Comparison of ENCODE assay signal across 22 cellular contexts in the genomic region with DNA sequence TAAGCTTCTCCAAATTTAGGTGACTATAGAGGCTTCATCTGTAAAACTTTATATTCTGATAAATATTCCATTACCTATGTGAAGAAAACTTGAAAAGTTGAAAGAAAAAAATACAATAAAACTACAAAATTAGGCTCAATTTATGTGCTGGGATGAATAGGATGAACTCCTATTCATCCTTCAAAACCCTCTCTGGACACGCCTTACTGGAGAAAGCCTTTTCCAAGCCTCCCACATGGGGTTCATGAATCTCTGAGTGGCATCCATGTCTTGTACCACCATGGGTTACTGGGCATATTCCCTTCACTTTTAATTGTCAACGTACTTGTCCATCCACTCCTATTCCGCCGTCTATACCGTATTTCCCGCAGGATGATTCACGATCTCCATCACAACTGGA. TPM values are rescaled to one million over a fixed set of nuclear protein-coding genes. Genes with fewer than 3 reads are reported as not detected.
DNase-seq lines count a peak whose midpoint lies in the region; ATAC-seq, FAIRE-seq and TF ChIP-seq lines count a peak whose summit lies in the region.
"Had no signal": no experiment of that assay in that cellular context is flagged by ENCODE, and none has a peak within 500 bp of the region (broad histone marks: within the 10 kb centered on the region; RNA-seq: fewer than 3 reads in every experiment).

No MANE protein-coding gene starts in this region.

- H4K20me1 ChIP-seq in SK-N-SH (ENCODE audit: insufficient read depth): no peaks in the 10 kb centered on the region
- H4K20me1 ChIP-seq in H1 (replicated peaks in 1 of 2; ENCODE audit: control insufficient read depth in 1 of 2, insufficient read depth in 2 of 2, low read length in 2 of 2): no peaks in the 10 kb centered on the region
- H4K20me1 ChIP-seq: BLaER1 had no signal

- no peak for TF ChIP-seq POLR2A in H1 (IDR thresholded peaks at IDR 0.05; ENCODE audit: control extremely low read depth in 1 of 2, low read depth in 2 of 2, low read length in 2 of 2)

- POLR2A ChIA-PET in SK-N-SH (lab: Yijun Ruan, JAX) (no interaction called here), H1 (lab: Charles Lee; ENCODE audit: partially characterized antibody) (interaction anchor here (0.6 to 2.0 kb wide), 2 partner anchors 27 to 33 kb away, joined by 4 read pairs; no protein-coding TSS in a partner anchor)

- H3K9ac ChIP-seq in SK-N-SH: no peak overlapping the region
- H3K9ac ChIP-seq in HUES6 (ENCODE audit: low read length): no peak overlapping the region
- no peak overlapping the region for H3K9ac ChIP-seq in H1 (replicated peaks in 1 of 4; ENCODE audit: extremely low read depth in 1 of 4, low read depth in 3 of 4, low read length in 3 of 4)
- H3K9ac ChIP-seq: BLaER1, GM23248 had no signal

- no peak for FAIRE-seq in H1 (lab: Jason Lieb, UNC)
- peak; percentile 90 for FAIRE-seq in urothelium cell line (lab: Jason Lieb, UNC)
- FAIRE-seq: A204.1, G401.6, GM12892, H54 had no signal

- no peaks in the 10 kb centered on the region for H3K36me3 ChIP-seq in SK-N-SH (replicated peaks in 1 of 2; ENCODE audit: control insufficient read depth in 1 of 2, insufficient read depth in 2 of 2, low read length in 1 of 2)
- peaks cover 10% of the 10 kb centered on the region for H3K36me3 ChIP-seq in HUES6 (ENCODE audit: control insufficient read depth, insufficient read depth, low read length)
- peaks cover 0 to 3% (median 3%) of the 10 kb centered on the region in 4 experiments; a peak in 4 of 8 replicates for H3K36me3 ChIP-seq in H1 (ENCODE audit: control insufficient read depth in 2 of 4, insufficient read depth in 4 of 4, low read length in 3 of 4)
- H3K36me3 ChIP-seq: BLaER1, HAP-1 had no signal

- TF ChIP-seq RAD21 in SK-N-SH (IDR thresholded peaks at IDR 0.05; ENCODE audit: low read length) (no peak), H1 (IDR thresholded peaks at IDR 0.05 in 1 of 2, conservative IDR thresholded peaks at IDR 0.05 in 1 of 2; ENCODE audit: low read depth in 2 of 2, low read length in 2 of 2) (no peak)

- H3K27me3 ChIP-seq in SK-N-SH (ENCODE audit: insufficient read depth) (no peaks in the 10 kb centered on the region; the same call in 1 of the 2 replicates), HUES6 (ENCODE audit: control insufficient read depth, insufficient read depth, low read length) (no peaks in the 10 kb centered on the region; the same call in 1 of the 2 replicates), H1 (replicated peaks in 1 of 4; ENCODE audit: control insufficient read depth in 3 of 4, extremely low read depth in 1 of 4, insufficient read depth in 3 of 4, low read length in 3 of 4) (peaks cover 0 to 3% (median 0%) of the 10 kb centered on the region in 4 experiments; a peak in 1 of 7 replicates)
- H3K27me3 ChIP-seq: BLaER1 had no signal

- no peak for TF ChIP-seq CTCF in SK-N-SH (IDR thresholded peaks at IDR 0.05)
- no peak for TF ChIP-seq CTCF in H1 (IDR thresholded peaks at IDR 0.05; ENCODE audit: control extremely low read depth in 1 of 3, insufficient read depth in 1 of 3, low read depth in 1 of 3, low read length in 3 of 3)

- H3K4me3 ChIP-seq in SK-N-SH (ENCODE audit: low read depth in 2 of 2, low read length in 1 of 2) (no peak overlapping the region), HUES6 (ENCODE audit: low read depth, low read length) (no peak overlapping the region), H1 (ENCODE audit: extremely low read depth in 1 of 4, insufficient read depth in 2 of 4, low read depth in 3 of 4, low read length in 4 of 4) (no peak overlapping the region)
- H3K4me3 ChIP-seq: BLaER1, GM23248, HAP-1 had no signal

- CTCF ChIA-PET in SK-N-SH (lab: Yijun Ruan, JAX) (interaction anchor here (1.6 kb wide), 1 partner anchor 10 kb away, joined by 4 read pairs; no protein-coding TSS in a partner anchor), H1 (lab: Charles Lee; ENCODE audit: partially characterized antibody) (interaction anchor here (1.1 kb wide), 1 partner anchor 51 kb away, joined by 3 read pairs; no protein-coding TSS in a partner anchor)

- peak overlapping the region; percentile 40; the same call in 1 of the 2 replicates for H2BK20ac ChIP-seq in H1 (ENCODE audit: low read length)

- H3K14ac ChIP-seq in H1 (ENCODE audit: insufficient read length): no peak overlapping the region

- H3K23ac ChIP-seq in H1 (ENCODE audit: insufficient read length): no peak overlapping the region

- H3K9me3 ChIP-seq in SK-N-SH: no peaks in the 10 kb centered on the region
- H3K9me3 ChIP-seq in HUES6 (ENCODE audit: control insufficient read depth, insufficient read depth, low read depth, low read length): peaks cover 2% of the 10 kb centered on the region; the same call in 1 of the 2 replicates
- peaks cover 0 to 1% of the 10 kb centered on the region in 2 experiments; a peak in 2 of 4 replicates for H3K9me3 ChIP-seq in H1 (ENCODE audit: insufficient read depth in 2 of 2, low read depth in 1 of 2, low read length in 1 of 2)
- H3K9me3 ChIP-seq: Caco-2, HAP-1 had no signal

- H3K4me1 ChIP-seq in SK-N-SH (ENCODE audit: control insufficient read depth in 1 of 2, insufficient read depth in 2 of 2, low read depth in 1 of 2, low read length in 1 of 2): peaks cover 7 to 10% of the 10 kb centered on the region in 2 experiments; a peak in 3 of 4 replicates
- H3K4me1 ChIP-seq in HUES6 (ENCODE audit: control insufficient read depth, insufficient read depth, low read length): peaks cover 64% of the 10 kb centered on the region
- peaks cover 17 to 37% (median 25%) of the 10 kb centered on the region in 4 experiments for H3K4me1 ChIP-seq in H1 (replicated peaks in 1 of 4; ENCODE audit: control insufficient read depth in 3 of 4, insufficient read depth in 4 of 4, low read length in 3 of 4)
- H3K4me1 ChIP-seq: Caco-2 had no signal

- no peak overlapping the region for H3K4ac ChIP-seq in H1 (replicated peaks; ENCODE audit: insufficient read length, low read depth, low read length)

- no peak overlapping the region for H2BK120ac ChIP-seq in H1 (replicated peaks; ENCODE audit: low read depth, low read length)

- H3K4me2 ChIP-seq in SK-N-SH: no peak overlapping the region
- H3K4me2 ChIP-seq in H1 (ENCODE audit: insufficient read depth in 1 of 2, low read depth in 2 of 2, low read length in 2 of 2): no peak overlapping the region
- H3K4me2 ChIP-seq: BLaER1 had no signal

- H3F3A ChIP-seq in SK-N-SH (replicated peaks; ENCODE audit: insufficient read depth): no peaks in the 10 kb centered on the region

- H2BK5ac ChIP-seq in H1 (ENCODE audit: low read depth, low read length): peak overlapping the region; percentile 10; the same call in 1 of the 2 replicates

- peak overlapping the region; percentile 20; the same call in 1 of the 2 replicates for H2BK12ac ChIP-seq in H1 (ENCODE audit: low read depth, low read length)

- H2AFZ ChIP-seq in SK-N-SH (ENCODE audit: low read depth): no peak overlapping the region
- no peak overlapping the region for H2AFZ ChIP-seq in H1 (ENCODE audit: low read length)
- H2AFZ ChIP-seq: GM23248 had no signal

- DNase-seq in SK-N-SH (no peak), H1 (ENCODE audit: low read depth in 1 of 2, low spot score in 2 of 2) (no peak), urothelium cell line (ENCODE audit: low spot score) (no peak), NCI-H1694 (lab: John Stamatoyannopoulos, UW) (no peak)
- DNase-seq: Caco-2; CD4-positive, CD25-positive, alpha-beta regulatory T cell; CD8-positive, alpha-beta T cell; DMS153; DND-41; GM23248 had no signal

- no peak overlapping the region for H2AK5ac ChIP-seq in H1 (ENCODE audit: low read depth, low read length)

- H3K79me2 ChIP-seq in SK-N-SH (ENCODE audit: insufficient read depth) (no peaks in the 10 kb centered on the region), H1 (ENCODE audit: control insufficient read depth in 1 of 2, insufficient read depth in 2 of 2, low read length in 2 of 2) (peaks cover 13 to 21% of the 10 kb centered on the region in 2 experiments)

- WGBS in SK-N-SH (ENCODE audit: low lambda C conversion rate): 92% methylated on average over 7 of the region's 7 CpGs
- 93% methylated on average over 7 of the region's 7 CpGs; no CpG with 5 or more reads in 1 of the 2 experiments for WGBS in H1 (ENCODE audit: extremely low coverage in 1 of 2, insufficient coverage in 1 of 2, insufficient read length in 1 of 2, insufficient replicate concordance in 2 of 2, low coverage in 1 of 2, low lambda C conversion rate in 2 of 2, missing lambda C conversion rate in 1 of 2), 2 experiments

- H4K5ac ChIP-seq in H1 (ENCODE audit: insufficient read length, low read depth, low read length): no peak overlapping the region

- H3K27ac ChIP-seq in SK-N-SH (ENCODE audit: low read depth in 2 of 2, low read length in 1 of 2) (no peak overlapping the region), HUES6 (ENCODE audit: low read depth, low read length) (peak overlapping the region; percentile 86; the same call in 1 of the 2 replicates), H1 (ENCODE audit: low read depth, low read length) (no peak overlapping the region)
- H3K27ac ChIP-seq: 22Rv1, BLaER1, C4-2B, GM23248 had no signal

- no peak overlapping the region for H3K56ac ChIP-seq in H1 (replicated peaks; ENCODE audit: insufficient read length, low read depth, low read length)

- H2BK15ac ChIP-seq in H1 (ENCODE audit: low read length): no peak overlapping the region; the same call in 1 of the 2 replicates

- ATAC-seq in SK-N-SH treated with all-trans-retinoic acid at 6 μM for 48 hours (no peak), GM19397 (IDR thresholded peaks at IDR 0.05; ENCODE audit: unreplicated experiment) (no peak)
- no peak for ATAC-seq in activated CD4-positive, CD25-positive, alpha-beta regulatory T cell treated with anti-CD3 and anti-CD28 coated beads, Interleukin-2, amount 50 U/mL, for 24 hours
- ATAC-seq: CD8-positive, alpha-beta T cell had no signal

- TF ChIP-seq EP300 in SK-N-SH (IDR thresholded peaks at IDR 0.05; ENCODE audit: borderline replicate concordance in 1 of 2, low read depth in 1 of 2, low read length in 1 of 2) (no peak), H1 (IDR thresholded peaks at IDR 0.05; ENCODE audit: borderline replicate concordance in 1 of 2, low read depth in 2 of 2, low read length in 2 of 2) (no peak)

- H4K91ac ChIP-seq in H1 (replicated peaks; ENCODE audit: insufficient read length, low read length): no peak overlapping the region

- no peaks in the 10 kb centered on the region for H3K9me2 ChIP-seq in SK-N-SH

- no peak overlapping the region for H4K8ac ChIP-seq in H1 (ENCODE audit: extremely low read depth, insufficient read depth, low read length)

- H3K79me1 ChIP-seq in H1 (ENCODE audit: low read depth, low read length): no peaks in the 10 kb centered on the region

- H3K23me2 ChIP-seq in H1 (ENCODE audit: low read depth, low read length): peaks cover 2% of the 10 kb centered on the region; the same call in 1 of the 2 replicates

- no peak overlapping the region for H3K18ac ChIP-seq in H1 (ENCODE audit: extremely low read depth, low read length)

RNA-seq across cellular contexts. Expression of a gene that starts 55.7 kb away (rescaled TPM):
- polyA plus RNA-seq in SK-N-SH (2012; rRNA removed): 0.11 and 0.20 TPM in 2 replicates
- polyA plus RNA-seq in SK-N-SH (2012; cell fraction: cytosol; rRNA removed): 0.05 TPM in 2 replicates
- polyA plus RNA-seq in SK-N-SH (2012; cell fraction: nucleus; rRNA removed): 0.16 and 0.33 TPM in 2 replicates
- 4.9 and 5.2 TPM in 2 replicates for total RNA-seq in H1 (2021; fragmentation: NEBNext Ultra II Directional; extraction: Animal tissue kit (Norgen Biotek cat#: 25700))
- polyA plus RNA-seq in H1 (2011; rRNA removed): 3.1 and 5.0 TPM in 2 replicates
- polyA plus RNA-seq in H1 (2011; cell fraction: cytosol; rRNA removed): 2.5 TPM
- polyA plus RNA-seq in H1 (2011; cell fraction: nucleus; rRNA removed): 5.9 TPM
- polyA plus RNA-seq in H1 (2012, experiment 1 of 2): 2.5 to 3.7 TPM (median 3.4 TPM) in 4 replicates
- polyA plus RNA-seq in H1 (2012, experiment 2 of 2): 1.8 TPM
- polyA plus RNA-seq in H1 (2013, experiment 1 of 2): 2.8 TPM
- polyA plus RNA-seq in H1 (2013, experiment 2 of 2): 3.1 TPM
- polyA minus RNA-seq in H1 (2011; rRNA and poly(A)+ RNA removed): 2.0 and 3.1 TPM in 2 replicates
- 5.6 TPM for polyA minus RNA-seq in H1 (2011; cell fraction: cytosol; rRNA and poly(A)+ RNA removed)
- polyA minus RNA-seq in H1 (2011; cell fraction: nucleus; rRNA and poly(A)+ RNA removed): 3.3 TPM
